In genomic region chr2:221102896-221103688, GRCh38 we compare ENCODE assay signal across 16 cellular contexts.
DNase-seq lines count a peak whose midpoint lies in the region; ATAC-seq, FAIRE-seq and TF ChIP-seq lines count a peak whose summit lies in the region.
"Had no signal": no experiment of that assay in that cellular context is flagged by ENCODE, and none has a peak within 500 bp of the region (broad histone marks: within the 10 kb centered on the region; RNA-seq: fewer than 3 reads in every experiment).

No MANE protein-coding gene starts in this region.

- no peak for TF ChIP-seq CTCF in GM12878 (IDR thresholded peaks at IDR 0.05 in 2 of 3, conservative IDR thresholded peaks at IDR 0.05 in 1 of 3; ENCODE audit: control insufficient read depth in 2 of 3, extremely low read depth in 1 of 3, insufficient read depth in 1 of 3, low read depth in 3 of 3, low read length in 3 of 3)

- peak; percentile 30 for DNase-seq in Daoy (ENCODE audit: low read depth)
- no peak for DNase-seq in GM12878 (ENCODE audit: low read depth, low spot score)
- no peak for DNase-seq in SW 1271 (lab: John Stamatoyannopoulos, UW)
- no peak for DNase-seq in erythroblast (lab: John Stamatoyannopoulos, UW)
- DNase-seq in A172 (ENCODE audit: low spot score), result no peak
- DNase-seq: GDM1; stimulated activated CD4-positive, alpha-beta T cell treated with anti-CD3 and anti-CD28 coated beads, Interleukin-4, amount 100 ng/mL, for 1 hour; stimulated activated naive CD4-positive, alpha-beta T cell treated with Interleukin-2 at 50 U/mL for 16 hours had no signal

- BruUV-seq in GM12878 (replicated peaks; lab: Mats Ljungman, UMichigan), result no TSS peak

- no peaks in the 10 kb centered on the region; the same call in 2 of the 3 replicates for H3K9me3 ChIP-seq in GM12878 (replicated peaks; ENCODE audit: control insufficient read depth, insufficient read depth, low read length)

- POLR2A ChIA-PET in GM12878 (lab: Charles Lee), result interaction anchor here (0.6 to 1.1 kb wide), 2 partner anchors 10 to 226 kb away, joined by 3 to 4 read pairs; no protein-coding TSS in a partner anchor

- H3K27ac ChIP-seq in GM12878 (ENCODE audit: control insufficient read depth, insufficient read depth), result no peak overlapping the region
- H3K27ac ChIP-seq: BLaER1, HL-60 had no signal

- TF ChIP-seq POLR2A in GM12878 (IDR thresholded peaks at IDR 0.05; ENCODE audit: low read depth, low read length) (no peak), erythroblast (IDR thresholded peaks at IDR 0.05; ENCODE audit: low read length) (no peak)

- no peak overlapping the region for H3K4me3 ChIP-seq in GM12878
- H3K4me3 ChIP-seq: BLaER1 had no signal

- H3K4me2 ChIP-seq in GM12878 (ENCODE audit: control insufficient read depth, insufficient read depth), result no peak overlapping the region; the same call in 1 of the 2 replicates
- H3K4me2 ChIP-seq: BLaER1 had no signal

- no peaks in the 10 kb centered on the region for H3K36me3 ChIP-seq in GM12878 (ENCODE audit: control insufficient read depth in 2 of 2, insufficient read depth in 2 of 2, low read length in 1 of 2)
- H3K36me3 ChIP-seq: BLaER1 had no signal

- RAD21 ChIA-PET in GM12878 (lab: Charles Lee; ENCODE audit: unreplicated experiment), result interaction anchor here (0.9 kb wide), 1 partner anchor 12 kb away, joined by 4 read pairs; no protein-coding TSS in a partner anchor

- in situ Hi-C loops in GM12878 (cut with MboI), result no loop called here

- H2AFZ ChIP-seq in GM12878 (ENCODE audit: control insufficient read depth, low read depth, low read length), result peak overlapping the region; percentile 31; the same call in 1 of the 2 replicates

- intact Hi-C loops in GM12878 (cut with micrococcal nuclease; ENCODE audit: unreplicated experiment), result loop anchor here (10.0 kb wide), 2 partner anchors 418 to 472 kb away; partner anchors contain the start of gene EPHA4

- SMC1A ChIA-PET in GM12878 (lab: Charles Lee; ENCODE audit: uncharacterized antibody, unreplicated experiment), result interaction anchor here (1.0 to 2.3 kb wide), 3 partner anchors 11 to 1100 kb away, joined by 3 to 14 read pairs (median 4); no protein-coding TSS in a partner anchor

- ATAC-seq in GM19468 (IDR thresholded peaks at IDR 0.05; ENCODE audit: extremely low read depth, unreplicated experiment) (peak; percentile 59), HG03039 (IDR thresholded peaks at IDR 0.05; ENCODE audit: unreplicated experiment) (peak; percentile 66), GM12878 (peak; percentile 81), GM19467 (IDR thresholded peaks at IDR 0.05; ENCODE audit: unreplicated experiment) (no peak)
- ATAC-seq: HCT116, Panc1 had no signal

- H3K9ac ChIP-seq in GM12878 (ENCODE audit: control insufficient read depth, insufficient read depth, low read length), result no peak overlapping the region
- H3K9ac ChIP-seq: BLaER1 had no signal

- CTCF ChIA-PET in GM12878 (lab: Yijun Ruan, JAX), result interaction anchor here (1.0 to 1.4 kb wide), 2 partner anchors 63 to 415 kb away, joined by 4 to 5 read pairs; no protein-coding TSS in a partner anchor

- TF ChIP-seq EP300 in GM12878 (IDR thresholded peaks at IDR 0.05; ENCODE audit: borderline replicate concordance in 1 of 2, control insufficient read depth in 1 of 2, low read depth in 2 of 2, low read length in 2 of 2), result no peak

- FAIRE-seq in GM12878 (lab: Jason Lieb, UNC), result no peak
- FAIRE-seq: islet of Langerhans had no signal

- no peaks in the 10 kb centered on the region for H4K20me1 ChIP-seq in GM12878 (ENCODE audit: control insufficient read depth, insufficient read depth)
- H4K20me1 ChIP-seq: BLaER1 had no signal

- TF ChIP-seq RAD21 in GM12878 (IDR thresholded peaks at IDR 0.05; ENCODE audit: insufficient read depth, low read depth, low read length), result no peak

- H3K79me2 ChIP-seq in GM12878 (ENCODE audit: control insufficient read depth, insufficient read depth, low read length), result no peaks in the 10 kb centered on the region

- H3K27me3 ChIP-seq in GM12878 (replicated peaks in 1 of 2; ENCODE audit: control insufficient read depth in 2 of 2, insufficient read depth in 2 of 2, low read length in 1 of 2), result no peaks in the 10 kb centered on the region
- H3K27me3 ChIP-seq: BLaER1 had no signal

- WGBS in GM12878 (ENCODE audit: insufficient coverage, insufficient replicate concordance, low lambda C conversion rate, missing lambda C conversion rate), result 60% methylated on average over 6 of the region's 6 CpGs

- peaks cover 9% of the 10 kb centered on the region; the same call in 1 of the 2 replicates for H3K4me1 ChIP-seq in GM12878 (ENCODE audit: control insufficient read depth, insufficient read depth, low read length)
- H3K4me1 ChIP-seq: BLaER1 had no signal

TF ChIP-seq in GM12878, 131 proteins besides CTCF, POLR2A, EP300 and RAD21:
- TF ChIP-seq HDGF (IDR thresholded peaks at IDR 0.05) (peak; percentile 34; the same call in 1 of the 2 replicates), IKZF2 (IDR thresholded peaks at IDR 0.05) (peak in 1 of 2 experiments; percentile 43; a peak in 1 of 4 replicates), SREBF1 (IDR thresholded peaks at IDR 0.05; ENCODE audit: low read length) (no peak)
